Comparison of ENCODE assay signal across 8 cellular contexts in the genomic region with DNA sequence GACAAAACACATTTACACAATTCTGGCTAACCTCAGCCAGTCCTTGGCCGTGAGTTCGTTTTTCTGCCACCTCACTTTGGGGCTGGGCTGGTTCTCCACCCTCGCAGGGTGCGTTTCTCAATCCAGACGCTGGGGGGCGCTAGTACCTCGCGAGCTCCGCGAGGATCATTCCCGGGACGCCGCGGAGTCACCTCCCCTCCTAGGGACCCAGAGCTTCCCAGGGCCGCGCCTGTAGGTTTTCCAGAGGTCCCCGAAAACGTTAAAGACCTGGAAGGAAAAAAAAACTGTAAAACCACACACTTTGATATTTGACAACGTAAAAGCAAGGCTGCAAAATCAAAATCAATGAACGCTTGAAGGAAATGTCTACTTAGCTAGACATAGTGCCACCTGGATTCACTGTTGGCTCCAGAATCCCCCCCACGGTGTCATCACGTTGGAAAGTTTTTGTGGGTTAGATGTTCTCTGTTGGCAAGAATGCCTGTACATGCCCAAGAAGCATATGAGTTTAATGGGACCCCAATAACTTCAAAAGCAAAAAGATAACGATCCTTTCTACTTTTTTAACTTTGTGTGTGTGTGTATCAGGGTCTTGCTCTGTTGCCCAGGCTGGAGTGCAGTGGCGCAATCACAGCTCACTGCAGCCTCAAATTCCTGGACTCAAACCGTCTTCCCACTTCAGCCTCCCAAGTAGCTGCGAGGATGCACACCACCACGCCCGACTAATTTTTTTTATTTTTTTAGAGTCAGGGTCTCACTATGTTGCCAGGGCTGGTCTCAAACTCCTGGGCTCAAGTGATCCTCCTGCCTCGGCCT. TPM values are rescaled to one million over a fixed set of nuclear protein-coding genes. Genes with fewer than 3 reads are reported as not detected.
DNase-seq lines count a peak whose midpoint lies in the region; ATAC-seq and TF ChIP-seq lines count a peak whose summit lies in the region.

No MANE protein-coding gene starts in this region.

- no peak overlapping the region for H3K4me3 ChIP-seq in HL-60 (replicated peaks; ENCODE audit: insufficient read depth, low read length)

- H3K4me1 Mint-ChIP-seq in CD14-positive monocyte (peaks cover 8% of the 10 kb centered on the region), natural killer cell (peaks cover 0 to 5% of the 10 kb centered on the region in 2 donors)
- H3K4me1 Mint-ChIP-seq in activated T-cell treated with anti-CD3 and anti-CD28 coated beads, Interleukin-2, amount 50 U/mL, for 4 hours (ENCODE audit: low read depth) = peaks cover 9% of the 10 kb centered on the region
- H3K4me1 Mint-ChIP-seq in stimulated activated memory B cell treated with anti-CD40 and anti-IgM and Interleukin-4, amounts not matched to agents 10 μg/mL and 1 μg/mL and 100 μg/mL, for 72 hours = peaks cover 9% of the 10 kb centered on the region

- H3K27ac ChIP-seq in HL-60 (replicated peaks) = no peak overlapping the region

- no peaks in the 10 kb centered on the region for H3K27me3 ChIP-seq in HL-60 (ENCODE audit: insufficient read depth, poor library complexity, severe bottlenecking)

- peak overlapping the region; percentile 20 to 63 for H3K4me3 Mint-ChIP-seq in CD14-positive monocyte
- peak overlapping the region; percentile 19 for H3K4me3 Mint-ChIP-seq in activated T-cell treated with anti-CD3 and anti-CD28 coated beads, Interleukin-2, amount 50 U/mL, for 4 hours
- no peak overlapping the region for H3K4me3 Mint-ChIP-seq in natural killer cell
- peak overlapping the region; percentile 60 for H3K4me3 Mint-ChIP-seq in stimulated activated memory B cell treated with anti-CD40 and anti-IgM and Interleukin-4, amounts not matched to agents 10 μg/mL and 1 μg/mL and 100 μg/mL, for 72 hours

- peaks cover 4 to 6% (median 5%) of the 10 kb centered on the region in 3 donors for H3K27me3 Mint-ChIP-seq in CD14-positive monocyte (ENCODE audit: low read depth in 3 of 3)
- peaks cover 2% of the 10 kb centered on the region for H3K27me3 Mint-ChIP-seq in activated T-cell treated with anti-CD3 and anti-CD28 coated beads, Interleukin-2, amount 50 U/mL, for 4 hours (ENCODE audit: low read depth)
- peaks cover 0 to 3% of the 10 kb centered on the region in 2 donors for H3K27me3 Mint-ChIP-seq in natural killer cell (ENCODE audit: low read depth in 2 of 2)
- H3K27me3 Mint-ChIP-seq in stimulated activated memory B cell treated with anti-CD40 and anti-IgM and Interleukin-4, amounts not matched to agents 10 μg/mL and 1 μg/mL and 100 μg/mL, for 72 hours = no peaks in the 10 kb centered on the region

- H3K9me3 Mint-ChIP-seq in CD14-positive monocyte (peaks cover 0 to 3% (median 0%) of the 10 kb centered on the region in 7 donors), natural killer cell (no peaks in the 10 kb centered on the region)
- H3K9me3 Mint-ChIP-seq in activated T-cell treated with anti-CD3 and anti-CD28 coated beads, Interleukin-2, amount 50 U/mL, for 4 hours = no peaks in the 10 kb centered on the region
- no peaks in the 10 kb centered on the region for H3K9me3 Mint-ChIP-seq in stimulated activated memory B cell treated with anti-CD40 and anti-IgM and Interleukin-4, amounts not matched to agents 10 μg/mL and 1 μg/mL and 100 μg/mL, for 72 hours

- intact Hi-C loops in CD14-positive monocyte (cut with micrococcal nuclease) (loop anchor here (1.0 to 10.0 kb wide), 5 partner anchors 71 to 376 kb away; a partner anchor contains a TSS), natural killer cell (cut with micrococcal nuclease) (loop anchor here (1.0 kb wide), 2 partner anchors 70 to 141 kb away; a partner anchor contains a TSS)

- DNase-seq in CD14-positive monocyte (ENCODE audit: low spot score) (peak; percentile 65), HL-60 (ENCODE audit: low read depth in 1 of 2, low spot score in 1 of 2) (peak; percentile 59 to 77), fibroblast of gingiva (ENCODE audit: low read depth) (peak; percentile 62), natural killer cell (peak; percentile 77)
- DNase-seq in activated T-cell treated with anti-CD3 and anti-CD28 coated beads, Interleukin-2, amount 50 U/mL, for 4 hours = peak; percentile 76

- peak; percentile 84 to 92 for ATAC-seq in activated T-cell treated with anti-CD3 and anti-CD28 coated beads, Interleukin-2, amount 50 U/mL, for 4 hours
- peak; percentile 80 to 96 (median 87) for ATAC-seq in natural killer cell
- ATAC-seq in stimulated activated memory B cell treated with anti-CD40 and anti-IgM and Interleukin-4, amounts not matched to agents 10 μg/mL and 1 μg/mL and 100 μg/mL, for 72 hours = peak; percentile 74
- ATAC-seq in GM21390 (IDR thresholded peaks at IDR 0.05; ENCODE audit: unreplicated experiment) = no peak

- TF ChIP-seq CTCF in CD14-positive monocyte (IDR thresholded peaks at IDR 0.05) = peak; percentile 97
- peak; percentile 71 for TF ChIP-seq CTCF in HL-60 (IDR thresholded peaks at IDR 0.05; ENCODE audit: insufficient read depth, low read length)
- peak; percentile 99 for TF ChIP-seq CTCF in natural killer cell (IDR thresholded peaks at IDR 0.05)

- H3K36me3 Mint-ChIP-seq in CD14-positive monocyte (no peaks in the 10 kb centered on the region), natural killer cell (no peaks in the 10 kb centered on the region)
- H3K36me3 Mint-ChIP-seq in activated T-cell treated with anti-CD3 and anti-CD28 coated beads, Interleukin-2, amount 50 U/mL, for 4 hours (ENCODE audit: insufficient read depth) = no peaks in the 10 kb centered on the region
- no peaks in the 10 kb centered on the region for H3K36me3 Mint-ChIP-seq in stimulated activated memory B cell treated with anti-CD40 and anti-IgM and Interleukin-4, amounts not matched to agents 10 μg/mL and 1 μg/mL and 100 μg/mL, for 72 hours

- H3K27ac Mint-ChIP-seq in CD14-positive monocyte = peak overlapping the region in 2 of 7 donors; percentile 9 to 30
- no peak overlapping the region for H3K27ac Mint-ChIP-seq in natural killer cell
- peak overlapping the region; percentile 27 for H3K27ac Mint-ChIP-seq in stimulated activated memory B cell treated with anti-CD40 and anti-IgM and Interleukin-4, amounts not matched to agents 10 μg/mL and 1 μg/mL and 100 μg/mL, for 72 hours

TF ChIP-seq in PFSK-1, 5 proteins besides CTCF, POLR2A, EP300 and RAD21:
- TF ChIP-seq FOXP2 (optimal IDR thresholded peaks at IDR 0.05; ENCODE audit: borderline replicate concordance, extremely low read depth, extremely low read length, insufficient read depth) (peak; percentile 22), POLR2AphosphoS5 (IDR thresholded peaks at IDR 0.05; ENCODE audit: low read depth, low read length) (no peak)

RNA-seq across cellular contexts. Expression of a gene that starts 34.5 kb away (rescaled TPM):
- polyA plus RNA-seq in CD14-positive monocyte = 100 to 1,000 TPM; 146 to 170 TPM
- 768 TPM for polyA plus RNA-seq in PFSK-1 (2012; ENCODE audit: insufficient read length, low read depth)
- 100 to 1,000 TPM; 153 to 177 (median 168) TPM for total RNA-seq in activated T-cell treated with anti-CD3 and anti-CD28 coated beads, Interleukin-2, amount 50 U/mL, for 4 hours
- total RNA-seq in natural killer cell = 100 to 1,000 TPM; 239 to 283 (median 266) TPM
